15 cellular contexts compared by ENCODE assay signal in the genomic region with DNA sequence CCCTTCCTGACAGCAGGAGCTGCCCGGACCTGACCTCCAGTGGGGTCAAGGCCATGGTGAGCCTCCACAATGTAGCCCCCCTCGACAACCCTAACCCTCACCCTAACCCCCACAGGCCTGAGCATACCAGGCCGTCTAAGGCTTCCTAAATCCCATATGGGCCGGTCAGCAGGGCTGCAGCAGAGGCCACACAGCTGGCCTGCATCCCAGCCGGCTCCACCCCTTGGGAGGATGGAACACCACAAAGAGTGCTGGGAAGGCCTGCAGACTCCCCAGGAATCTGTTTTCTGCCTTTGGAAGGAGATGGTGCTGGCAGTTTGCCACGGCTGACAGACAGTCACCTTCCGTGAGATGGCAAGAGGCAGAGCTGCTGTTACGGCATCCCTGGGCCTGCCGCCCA. TPM values are rescaled to one million over a fixed set of nuclear protein-coding genes. Genes with fewer than 3 reads are reported as not detected.
DNase-seq lines count a peak whose midpoint lies in the region; ATAC-seq and TF ChIP-seq lines count a peak whose summit lies in the region.
"Had no signal": no experiment of that assay in that cellular context is flagged by ENCODE, and none has a peak within 500 bp of the region (broad histone marks: within the 10 kb centered on the region; RNA-seq: fewer than 3 reads in every experiment).

No MANE protein-coding gene starts in this region.

- H3K4me1 ChIP-seq in BE2C, result peaks cover 24% of the 10 kb centered on the region
- no peaks in the 10 kb centered on the region for H3K4me1 ChIP-seq in RWPE2 (ENCODE audit: insufficient read depth, poor library complexity, severe bottlenecking)
- H3K4me1 ChIP-seq: breast epithelium had no signal

- no peak overlapping the region for H3K4me3 Mint-ChIP-seq in activated T-cell treated with anti-CD3 and anti-CD28 coated beads, Interleukin-2, amount 50 U/mL, for 4 hours
- no peak overlapping the region for H3K4me3 Mint-ChIP-seq in T-helper 2 cell treated with Interferon-gamma antibody and Interleukin-4, amounts not matched to agents 5 μg/mL and 100 μg/mL, for 36 hours
- H3K4me3 Mint-ChIP-seq: activated naive CD4-positive, alpha-beta T cell treated with anti-CD3 and anti-CD28 coated beads, Interleukin-2, amount 50 U/mL, for 24 hours; nephron progenitor cell; stimulated activated naive CD8-positive, alpha-beta T cell treated with anti-CD3 and anti-CD28 coated beads, Interleukin-15, amount 100 ng/mL, for 72 hours had no signal

- TF ChIP-seq CTCF in BE2C (IDR thresholded peaks at IDR 0.05; ENCODE audit: low read depth, low read length), result no peak
- TF ChIP-seq CTCF in RWPE2 (IDR thresholded peaks at IDR 0.05; ENCODE audit: poor library complexity, severe bottlenecking), result no peak

- H3K36me3 ChIP-seq in BE2C, result no peaks in the 10 kb centered on the region
- H3K36me3 ChIP-seq in RWPE2 (ENCODE audit: low read depth), result no peaks in the 10 kb centered on the region
- H3K36me3 ChIP-seq: breast epithelium had no signal

- no peaks in the 10 kb centered on the region for H3K9me3 ChIP-seq in BE2C
- H3K9me3 ChIP-seq in RWPE2 (ENCODE audit: severe bottlenecking), result no peaks in the 10 kb centered on the region
- H3K9me3 ChIP-seq: breast epithelium had no signal

- H3K27ac Mint-ChIP-seq in T-helper 2 cell treated with Interferon-gamma antibody and Interleukin-4, amounts not matched to agents 5 μg/mL and 100 μg/mL, for 36 hours, result no peak overlapping the region
- H3K27ac Mint-ChIP-seq: activated naive CD4-positive, alpha-beta T cell treated with anti-CD3 and anti-CD28 coated beads, Interleukin-2, amount 50 U/mL, for 24 hours; nephron progenitor cell; stimulated activated naive CD8-positive, alpha-beta T cell treated with anti-CD3 and anti-CD28 coated beads, Interleukin-15, amount 100 ng/mL, for 72 hours had no signal

- H3K9me3 Mint-ChIP-seq in activated T-cell treated with anti-CD3 and anti-CD28 coated beads, Interleukin-2, amount 50 U/mL, for 4 hours, result no peaks in the 10 kb centered on the region
- no peaks in the 10 kb centered on the region for H3K9me3 Mint-ChIP-seq in T-helper 2 cell treated with Interferon-gamma antibody and Interleukin-4, amounts not matched to agents 5 μg/mL and 100 μg/mL, for 36 hours
- H3K9me3 Mint-ChIP-seq: activated naive CD4-positive, alpha-beta T cell treated with anti-CD3 and anti-CD28 coated beads, Interleukin-2, amount 50 U/mL, for 24 hours; H9; stimulated activated naive CD8-positive, alpha-beta T cell treated with anti-CD3 and anti-CD28 coated beads, Interleukin-15, amount 100 ng/mL, for 72 hours had no signal

- H3K4me3 ChIP-seq in BE2C (ENCODE audit: low read depth, low read length) (no peak overlapping the region), RWPE2 (ENCODE audit: severe bottlenecking) (no peak overlapping the region)
- H3K4me3 ChIP-seq: breast epithelium had no signal

- no peak overlapping the region for H3K27ac ChIP-seq in RWPE2 (ENCODE audit: poor library complexity, severe bottlenecking)
- H3K27ac ChIP-seq: breast epithelium had no signal

- DNase-seq in BE2C (peak; percentile 91), GM04504 (ENCODE audit: low read depth) (peak; percentile 33), RWPE2 (ENCODE audit: low spot score) (peak; percentile 73), inferior parietal cortex (ENCODE audit: extremely low spot score) (peak; percentile 27)
- DNase-seq in activated T-cell treated with anti-CD3 and anti-CD28 coated beads, Interleukin-2, amount 50 U/mL, for 4 hours, result no peak
- DNase-seq in T-helper 2 cell treated with Interferon-gamma antibody and Interleukin-4, amounts not matched to agents 5 μg/mL and 100 μg/mL, for 36 hours (ENCODE audit: low spot score), result no peak
- DNase-seq: GDM1; H9; NCI-H774; nephron progenitor cell; SIG-M5; stimulated activated naive CD8-positive, alpha-beta T cell treated with anti-CD3 and anti-CD28 coated beads, Interleukin-15, amount 100 ng/mL, for 72 hours had no signal

- no peaks in the 10 kb centered on the region for H3K36me3 Mint-ChIP-seq in activated T-cell treated with anti-CD3 and anti-CD28 coated beads, Interleukin-2, amount 50 U/mL, for 4 hours (ENCODE audit: insufficient read depth)
- H3K36me3 Mint-ChIP-seq in T-helper 2 cell treated with Interferon-gamma antibody and Interleukin-4, amounts not matched to agents 5 μg/mL and 100 μg/mL, for 36 hours (ENCODE audit: low read depth), result no peaks in the 10 kb centered on the region
- H3K36me3 Mint-ChIP-seq: activated naive CD4-positive, alpha-beta T cell treated with anti-CD3 and anti-CD28 coated beads, Interleukin-2, amount 50 U/mL, for 24 hours had no signal

- ATAC-seq in RWPE2 (ENCODE audit: low read depth) (no peak), HG02885 (IDR thresholded peaks at IDR 0.05; ENCODE audit: poor library complexity, unreplicated experiment) (no peak)
- no peak for ATAC-seq in activated T-cell treated with anti-CD3 and anti-CD28 coated beads, Interleukin-2, amount 50 U/mL, for 4 hours
- ATAC-seq: stimulated activated naive CD8-positive, alpha-beta T cell treated with anti-CD3 and anti-CD28 coated beads, Interleukin-15, amount 100 ng/mL, for 72 hours had no signal

- peaks cover 3% of the 10 kb centered on the region for H3K4me1 Mint-ChIP-seq in activated T-cell treated with anti-CD3 and anti-CD28 coated beads, Interleukin-2, amount 50 U/mL, for 4 hours (ENCODE audit: low read depth)
- H3K4me1 Mint-ChIP-seq in T-helper 2 cell treated with Interferon-gamma antibody and Interleukin-4, amounts not matched to agents 5 μg/mL and 100 μg/mL, for 36 hours (ENCODE audit: low read depth), result no peaks in the 10 kb centered on the region

- H3K27me3 ChIP-seq in BE2C (no peaks in the 10 kb centered on the region), RWPE2 (ENCODE audit: insufficient read depth, poor library complexity, severe bottlenecking) (peaks cover 43% of the 10 kb centered on the region)

- peaks cover 51% of the 10 kb centered on the region for H3K27me3 Mint-ChIP-seq in activated T-cell treated with anti-CD3 and anti-CD28 coated beads, Interleukin-2, amount 50 U/mL, for 4 hours (ENCODE audit: low read depth)
- H3K27me3 Mint-ChIP-seq in T-helper 2 cell treated with Interferon-gamma antibody and Interleukin-4, amounts not matched to agents 5 μg/mL and 100 μg/mL, for 36 hours (ENCODE audit: low read depth), result peaks cover 24% of the 10 kb centered on the region

RNA-seq across cellular contexts. Expression of gene TMEM179, which starts 2.8 kb away (rescaled TPM):
- polyA plus RNA-seq in BE2C (2012; ENCODE audit: insufficient read depth, insufficient read length, low read depth), result 0.80 TPM
- not detected for total RNA-seq in activated T-cell treated with anti-CD3 and anti-CD28 coated beads, Interleukin-2, amount 50 U/mL, for 4 hours
- total RNA-seq: breast epithelium had no signal

RNA-seq across cellular contexts. Expression of gene C14orf180, which starts 22.2 kb away (rescaled TPM):
- polyA plus RNA-seq in BE2C (2012; ENCODE audit: insufficient read depth, insufficient read length, low read depth), result 1.9 TPM
- total RNA-seq in activated T-cell treated with anti-CD3 and anti-CD28 coated beads, Interleukin-2, amount 50 U/mL, for 4 hours, result not detected
- total RNA-seq: H9 had no signal

Comparison
In these comparisons a context has a peak if more than half of its experiments do, and no peak if none do; other contexts are left out.
1. DNase-seq: peak in BE2C (single experiment), GM04504 (single experiment), RWPE2 (single experiment) and inferior parietal cortex (single experiment); none in activated T-cell treated with anti-CD3 and anti-CD28 coated beads, Interleukin-2, amount 50 U/mL, for 4 hours (single experiment) and T-helper 2 cell treated with Interferon-gamma antibody and Interleukin-4, amounts not matched to agents 5 μg/mL and 100 μg/mL, for 36 hours (single experiment).